In the genomic region with DNA sequence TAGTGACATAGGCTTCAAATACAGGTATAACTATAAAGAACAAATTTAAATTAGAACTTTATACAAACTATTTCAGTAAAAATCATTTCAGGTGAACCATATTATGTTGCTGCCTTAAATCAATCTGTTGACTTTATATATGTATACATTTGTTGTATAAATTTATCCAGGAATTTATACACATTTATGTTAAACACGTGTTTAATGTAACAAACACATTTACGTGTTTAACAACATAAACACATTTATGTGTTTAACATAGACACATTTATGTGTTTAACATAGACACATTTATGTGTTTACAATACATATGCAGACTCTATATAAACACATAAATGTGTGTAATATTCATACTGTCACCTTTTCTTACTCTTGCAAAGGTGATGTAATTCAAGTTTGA, we compare ENCODE assay signal across 17 cellular contexts.
DNase-seq lines count a peak whose midpoint lies in the region; ATAC-seq, FAIRE-seq and TF ChIP-seq lines count a peak whose summit lies in the region.
"Had no signal": no experiment of that assay in that cellular context is flagged by ENCODE, and none has a peak within 500 bp of the region (broad histone marks: within the 10 kb centered on the region; RNA-seq: fewer than 3 reads in every experiment).

No MANE protein-coding gene starts in this region.

- H3K9me2 ChIP-seq in Karpas-422 (replicated peaks; ENCODE audit: insufficient read depth, low read length): 0 out of 2 replicates have a peak, but pooled peaks cover 3% of the 10 kb centered on the region

- H4K20me1 ChIP-seq in K562 (replicated peaks; ENCODE audit: control insufficient read depth, insufficient read depth, low read length): no peaks in the 10 kb centered on the region
- H4K20me1 ChIP-seq in Karpas-422 (ENCODE audit: insufficient read depth, low read depth, low read length): no peaks in the 10 kb centered on the region
- H4K20me1 ChIP-seq: BLaER1 had no signal

- FAIRE-seq in A204.1 (lab: Jason Lieb, UNC) (peak; percentile 44), GM19239 (lab: Jason Lieb, UNC) (peak; percentile 44), K562 (lab: Jason Lieb, UNC) (no peak)
- FAIRE-seq: GM12878, H1 had no signal

- no peaks in the 10 kb centered on the region for H3K79me2 ChIP-seq in K562 (ENCODE audit: control insufficient read depth, insufficient read depth, low read length)
- H3K79me2 ChIP-seq in Karpas-422 (ENCODE audit: low read length): no peaks in the 10 kb centered on the region

- TF ChIP-seq RAD21 in K562 (CRISPR knock-in tag; conservative IDR thresholded peaks at IDR 0.05 in 1 of 2, IDR thresholded peaks at IDR 0.05 in 1 of 2): no peak

- WGBS in K562 (ENCODE audit: insufficient coverage, low coverage, missing lambda C conversion rate): 98% methylated on average over 2 of the region's 2 CpGs

- no peak overlapping the region for H3K27ac ChIP-seq in K562 (ENCODE audit: extremely low read depth, low read depth, low read length)
- H3K27ac ChIP-seq in Karpas-422 (ENCODE audit: low read length): no peak overlapping the region
- H3K27ac ChIP-seq in uterus: no peak overlapping the region
- H3K27ac ChIP-seq: 22Rv1, BLaER1, HL-60 had no signal

- no peak for DNase-seq in GM19239 (ENCODE audit: insufficient read length, low spot score)
- DNase-seq in K562 (ENCODE audit: extremely low read depth in 1 of 4, low spot score in 3 of 4): no peak
- no peak for DNase-seq in left colon
- no peak for DNase-seq in NCI-H1436 treated with DMSO at 0.1 percent for 48 hours (lab: John Stamatoyannopoulos, UW)
- DNase-seq in Karpas-422: no peak
- no peak for DNase-seq in NCI-H446 (lab: John Stamatoyannopoulos, UW)
- DNase-seq in uterus: no peak
- DNase-seq: AML-193, DMS 273 treated with DMSO at 0.1 percent for 48 hours, HCEC 1CT, HFFc6 had no signal

- H3K9ac ChIP-seq in K562 (ENCODE audit: insufficient read depth in 1 of 2, low read depth in 2 of 2, low read length in 2 of 2): no peak overlapping the region
- H3K9ac ChIP-seq in Karpas-422 (ENCODE audit: low read length): no peak overlapping the region
- H3K9ac ChIP-seq: BLaER1 had no signal

- H2AFZ ChIP-seq in K562 (ENCODE audit: low read depth, low read length) (no peak overlapping the region), Karpas-422 (ENCODE audit: low read length) (no peak overlapping the region)

- in situ Hi-C loops in K562 (cut with MboI): loop anchor here (10.0 kb wide), 1 partner anchor 1104 kb away; no protein-coding TSS in a partner anchor

- CTCF ChIA-PET in K562 (lab: Yijun Ruan, JAX; ENCODE audit: low intra/inter-chr PET ratio): no interaction called here

- intact Hi-C loops in K562 (cut with micrococcal nuclease) (no loop called here), left colon (cut with DNase I, micrococcal nuclease) (no loop called here), uterus (cut with DNase I; ENCODE audit: low total_unique reads) (no loop called here)

- H3K9me1 ChIP-seq in K562 (ENCODE audit: control insufficient read depth, insufficient read depth, low read length): no peaks in the 10 kb centered on the region

- TF ChIP-seq POLR2A in K562 (conservative IDR thresholded peaks at IDR 0.05): no peak
- no peak for TF ChIP-seq POLR2A in uterus (IDR thresholded peaks at IDR 0.05)

- no peak for TF ChIP-seq EP300 in K562 (IDR thresholded peaks at IDR 0.05; ENCODE audit: low read length)

- no peak overlapping the region for H3K4me3 ChIP-seq in K562
- no peak overlapping the region for H3K4me3 ChIP-seq in Karpas-422 (ENCODE audit: low read length)
- H3K4me3 ChIP-seq in uterus: no peak overlapping the region
- H3K4me3 ChIP-seq: BLaER1, GM12878 had no signal

- no peaks in the 10 kb centered on the region for H3K4me1 ChIP-seq in K562 (replicated peaks in 1 of 2; ENCODE audit: control insufficient read depth in 2 of 2, insufficient read depth in 2 of 2, low read length in 2 of 2)
- H3K4me1 ChIP-seq in Karpas-422 (ENCODE audit: low read length): no peaks in the 10 kb centered on the region
- H3K4me1 ChIP-seq in uterus: no peaks in the 10 kb centered on the region

- peaks cover 18% of the 10 kb centered on the region for H3K36me3 ChIP-seq in K562 (ENCODE audit: control insufficient read depth, insufficient read depth, low read length)
- peaks cover 7% of the 10 kb centered on the region; the same call in 1 of the 2 replicates for H3K36me3 ChIP-seq in Karpas-422 (ENCODE audit: insufficient read depth, low read length)
- no peaks in the 10 kb centered on the region for H3K36me3 ChIP-seq in uterus

- no peaks in the 10 kb centered on the region for H3K27me3 ChIP-seq in K562 (ENCODE audit: control insufficient read depth in 2 of 2, insufficient read depth in 2 of 2, low read length in 2 of 2)
- no peaks in the 10 kb centered on the region for H3K27me3 ChIP-seq in Karpas-422 (ENCODE audit: low read length)
- no peaks in the 10 kb centered on the region for H3K27me3 ChIP-seq in uterus
- H3K27me3 ChIP-seq: BLaER1 had no signal

- H3K9me3 ChIP-seq in K562 (replicated peaks; ENCODE audit: control insufficient read depth, insufficient read depth, low read depth, low read length) (peaks cover 4% of the 10 kb centered on the region; the same call in 1 of the 2 replicates), Karpas-422 (ENCODE audit: low read length) (no peaks in the 10 kb centered on the region), uterus (no peaks in the 10 kb centered on the region)
- H3K9me3 ChIP-seq: BLaER1 had no signal

- TF ChIP-seq CTCF in K562 (IDR thresholded peaks at IDR 0.05 in 2 of 3, conservative IDR thresholded peaks at IDR 0.05 in 1 of 3; ENCODE audit: insufficient read depth in 2 of 3, low read depth in 1 of 3, low read length in 3 of 3): no peak
- no peak for TF ChIP-seq CTCF in uterus (IDR thresholded peaks at IDR 0.05)

- no peak overlapping the region for H3K4me2 ChIP-seq in K562 (ENCODE audit: insufficient read depth, low read length)
- H3K4me2 ChIP-seq in Karpas-422 (ENCODE audit: low read depth, low read length, poor library complexity, severe bottlenecking): no peak overlapping the region

- ATAC-seq in K562 (no peak), left colon (peak; percentile 50)
- ATAC-seq: GM12878 had no signal

- no TSS peak for BruUV-seq in K562 (replicated peaks; lab: Mats Ljungman, UMichigan)

- POLR2A ChIA-PET in K562 (lab: Yijun Ruan, JAX): no interaction called here

TF ChIP-seq in K562, 482 proteins besides CTCF, POLR2A, EP300 and RAD21 (continues in another document):
- TF ChIP-seq, protein P1, sequence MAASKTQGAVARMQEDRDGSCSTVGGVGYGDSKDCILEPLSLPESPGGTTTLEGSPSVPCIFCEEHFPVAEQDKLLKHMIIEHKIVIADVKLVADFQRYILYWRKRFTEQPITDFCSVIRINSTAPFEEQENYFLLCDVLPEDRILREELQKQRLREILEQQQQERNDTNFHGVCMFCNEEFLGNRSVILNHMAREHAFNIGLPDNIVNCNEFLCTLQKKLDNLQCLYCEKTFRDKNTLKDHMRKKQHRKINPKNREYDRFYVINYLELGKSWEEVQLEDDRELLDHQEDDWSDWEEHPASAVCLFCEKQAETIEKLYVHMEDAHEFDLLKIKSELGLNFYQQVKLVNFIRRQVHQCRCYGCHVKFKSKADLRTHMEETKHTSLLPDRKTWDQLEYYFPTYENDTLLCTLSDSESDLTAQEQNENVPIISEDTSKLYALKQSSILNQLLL (CRISPR knock-in tag; IDR thresholded peaks at IDR 0.05; ENCODE audit: borderline replicate concordance): peak; percentile 99
- TF ChIP-seq STAG1 (CRISPR knock-in tag; IDR thresholded peaks at IDR 0.05; ENCODE audit: borderline replicate concordance) (no peak), PCBP1 (IDR thresholded peaks at IDR 0.05; ENCODE audit: low read depth, low read length, poor library complexity, severe bottlenecking) (no peak), SMARCA5 (IDR thresholded peaks at IDR 0.05) (no peak), PRPF4 (IDR thresholded peaks at IDR 0.05; ENCODE audit: insufficient read depth, low read depth, low read length, poor library complexity, severe bottlenecking) (no peak), TEAD4 (IDR thresholded peaks at IDR 0.05; ENCODE audit: low read length) (no peak), TEAD4 (CRISPR knock-in tag; IDR thresholded peaks at IDR 0.05; ENCODE audit: borderline replicate concordance) (no peak), NFYB (IDR thresholded peaks at IDR 0.05; ENCODE audit: extremely low read depth, insufficient read length) (no peak), CBFB (CRISPR knock-in tag; IDR thresholded peaks at IDR 0.05) (no peak), KHSRP (IDR thresholded peaks at IDR 0.05) (no peak), MCM5 (IDR thresholded peaks at IDR 0.05; ENCODE audit: low read depth) (no peak), JUND (IDR thresholded peaks at IDR 0.05; ENCODE audit: borderline replicate concordance, low read depth, low read length) (no peak), JUND (tag; IDR thresholded peaks at IDR 0.05; ENCODE audit: borderline replicate concordance, low read depth, low read length) (no peak), PHTF2 (CRISPR knock-in tag; IDR thresholded peaks at IDR 0.05) (peak; percentile 81; the same call in 1 of the 2 replicates), KAT7 (CRISPR knock-in tag; IDR thresholded peaks at IDR 0.05; ENCODE audit: borderline replicate concordance) (no peak), NRF1 (conservative IDR thresholded peaks at IDR 0.05 in 1 of 2, IDR thresholded peaks at IDR 0.05 in 1 of 2) (no peak), NR1H2 (CRISPR knock-in tag; IDR thresholded peaks at IDR 0.05) (no peak), SNRNP70 (optimal IDR thresholded peaks at IDR 0.05; ENCODE audit: low read depth, low read length) (no peak), CAMTA2 (CRISPR knock-in tag; conservative IDR thresholded peaks at IDR 0.05) (0 out of 2 replicates have a peak, but pooled peaks have one; percentile 73), ZNF717 (CRISPR knock-in tag; IDR thresholded peaks at IDR 0.05) (no peak)
- TF ChIP-seq, protein P2, sequence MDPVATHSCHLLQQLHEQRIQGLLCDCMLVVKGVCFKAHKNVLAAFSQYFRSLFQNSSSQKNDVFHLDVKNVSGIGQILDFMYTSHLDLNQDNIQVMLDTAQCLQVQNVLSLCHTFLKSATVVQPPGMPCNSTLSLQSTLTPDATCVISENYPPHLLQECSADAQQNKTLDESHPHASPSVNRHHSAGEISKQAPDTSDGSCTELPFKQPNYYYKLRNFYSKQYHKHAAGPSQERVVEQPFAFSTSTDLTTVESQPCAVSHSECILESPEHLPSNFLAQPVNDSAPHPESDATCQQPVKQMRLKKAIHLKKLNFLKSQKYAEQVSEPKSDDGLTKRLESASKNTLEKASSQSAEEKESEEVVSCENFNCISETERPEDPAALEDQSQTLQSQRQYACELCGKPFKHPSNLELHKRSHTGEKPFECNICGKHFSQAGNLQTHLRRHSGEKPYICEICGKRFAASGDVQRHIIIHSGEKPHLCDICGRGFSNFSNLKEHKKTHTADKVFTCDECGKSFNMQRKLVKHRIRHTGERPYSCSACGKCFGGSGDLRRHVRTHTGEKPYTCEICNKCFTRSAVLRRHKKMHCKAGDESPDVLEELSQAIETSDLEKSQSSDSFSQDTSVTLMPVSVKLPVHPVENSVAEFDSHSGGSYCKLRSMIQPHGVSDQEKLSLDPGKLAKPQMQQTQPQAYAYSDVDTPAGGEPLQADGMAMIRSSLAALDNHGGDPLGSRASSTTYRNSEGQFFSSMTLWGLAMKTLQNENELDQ (CRISPR knock-in tag; IDR thresholded peaks at IDR 0.05; ENCODE audit: borderline replicate concordance): no peak
